In the genomic region with DNA sequence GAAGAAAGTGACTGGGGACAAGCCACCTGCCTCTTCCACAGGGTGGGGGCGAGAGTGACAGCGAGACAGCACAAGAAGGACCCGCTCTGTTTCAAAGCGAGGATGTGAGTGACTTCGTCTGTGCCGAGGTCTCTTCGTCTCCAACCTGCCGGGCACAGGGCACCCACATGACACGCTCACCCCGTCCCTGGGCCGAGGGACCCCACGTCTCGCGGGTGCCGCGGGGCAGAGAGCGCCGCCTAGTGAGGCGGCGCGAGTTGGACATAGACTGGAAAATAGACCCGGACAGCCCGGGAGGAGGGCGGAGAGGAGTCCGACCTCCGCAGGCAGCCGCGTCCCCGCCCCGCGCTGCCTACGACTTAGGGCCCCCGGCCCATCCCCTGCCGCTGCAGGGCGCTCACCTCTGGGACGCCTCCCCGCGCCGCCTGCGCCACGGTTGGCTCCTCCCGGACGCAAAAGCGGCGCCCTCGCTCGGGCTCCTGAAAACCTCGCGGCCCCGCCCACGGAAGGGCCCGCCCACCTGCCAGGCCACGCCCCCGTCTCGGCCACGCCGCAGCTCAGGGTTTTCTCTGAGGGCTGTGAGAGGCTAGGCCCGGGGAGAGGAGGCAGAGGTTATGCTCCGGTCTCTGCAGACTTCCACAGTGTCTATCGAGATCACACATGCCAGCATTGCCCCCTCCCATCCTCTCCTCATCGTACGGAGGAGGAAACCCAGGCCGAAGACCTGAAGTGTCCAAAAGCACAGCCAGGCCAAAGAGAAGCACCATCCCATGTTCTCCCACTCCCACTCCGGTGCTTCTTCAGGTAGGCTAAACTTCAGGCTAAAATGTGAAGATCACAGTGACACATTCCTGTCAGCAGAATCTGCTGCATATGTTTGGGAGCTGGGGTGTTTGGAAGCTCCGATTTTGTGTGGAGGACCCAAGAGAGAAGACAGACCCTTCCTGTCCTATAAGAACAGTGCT, we compare ENCODE assay signal across 8 cellular contexts.
DNase-seq lines count a peak whose midpoint lies in the region; ATAC-seq and TF ChIP-seq lines count a peak whose summit lies in the region.

A gene with protein sequence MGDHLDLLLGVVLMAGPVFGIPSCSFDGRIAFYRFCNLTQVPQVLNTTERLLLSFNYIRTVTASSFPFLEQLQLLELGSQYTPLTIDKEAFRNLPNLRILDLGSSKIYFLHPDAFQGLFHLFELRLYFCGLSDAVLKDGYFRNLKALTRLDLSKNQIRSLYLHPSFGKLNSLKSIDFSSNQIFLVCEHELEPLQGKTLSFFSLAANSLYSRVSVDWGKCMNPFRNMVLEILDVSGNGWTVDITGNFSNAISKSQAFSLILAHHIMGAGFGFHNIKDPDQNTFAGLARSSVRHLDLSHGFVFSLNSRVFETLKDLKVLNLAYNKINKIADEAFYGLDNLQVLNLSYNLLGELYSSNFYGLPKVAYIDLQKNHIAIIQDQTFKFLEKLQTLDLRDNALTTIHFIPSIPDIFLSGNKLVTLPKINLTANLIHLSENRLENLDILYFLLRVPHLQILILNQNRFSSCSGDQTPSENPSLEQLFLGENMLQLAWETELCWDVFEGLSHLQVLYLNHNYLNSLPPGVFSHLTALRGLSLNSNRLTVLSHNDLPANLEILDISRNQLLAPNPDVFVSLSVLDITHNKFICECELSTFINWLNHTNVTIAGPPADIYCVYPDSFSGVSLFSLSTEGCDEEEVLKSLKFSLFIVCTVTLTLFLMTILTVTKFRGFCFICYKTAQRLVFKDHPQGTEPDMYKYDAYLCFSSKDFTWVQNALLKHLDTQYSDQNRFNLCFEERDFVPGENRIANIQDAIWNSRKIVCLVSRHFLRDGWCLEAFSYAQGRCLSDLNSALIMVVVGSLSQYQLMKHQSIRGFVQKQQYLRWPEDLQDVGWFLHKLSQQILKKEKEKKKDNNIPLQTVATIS (minus strand): TSS at position 454 of the 965 bp plus-strand sequence. CDS start 30,217 bp downstream, outside the sequence.

- H3K36me3 Mint-ChIP-seq in T-helper 1 cell treated with Interleukin-12 subunit alpha and Interleukin-12 subunit beta and Interleukin-4 antibody, amounts not matched to agents 30 μg/mL and 1 μg/mL, for 36 hours (ENCODE audit: low read depth) = no peaks in the 10 kb centered on the region

- peak; percentile 85 for ATAC-seq in HG02642 (IDR thresholded peaks at IDR 0.05; ENCODE audit: poor library complexity, unreplicated experiment)

- H3K4me1 Mint-ChIP-seq in T-helper 1 cell treated with Interleukin-12 subunit alpha and Interleukin-12 subunit beta and Interleukin-4 antibody, amounts not matched to agents 30 μg/mL and 1 μg/mL, for 36 hours (ENCODE audit: low read depth) = peaks cover 8% of the 10 kb centered on the region

- peak; percentile 33 for TF ChIP-seq CTCF in GM12873 (IDR thresholded peaks at IDR 0.05; ENCODE audit: insufficient read depth, low read depth, low read length, missing control alignments)

- H3K27ac Mint-ChIP-seq in T-helper 1 cell treated with Interleukin-12 subunit alpha and Interleukin-12 subunit beta and Interleukin-4 antibody, amounts not matched to agents 30 μg/mL and 1 μg/mL, for 36 hours = no peak within 1 kb of the TSS

- peaks cover 13% of the 10 kb centered on the region for H3K27me3 Mint-ChIP-seq in T-helper 1 cell treated with Interleukin-12 subunit alpha and Interleukin-12 subunit beta and Interleukin-4 antibody, amounts not matched to agents 30 μg/mL and 1 μg/mL, for 36 hours (ENCODE audit: low read depth)

- DNase-seq in NCI-H1105 (lab: John Stamatoyannopoulos, UW) = peak; percentile 86
- peak; percentile 22 for DNase-seq in amniotic epithelial cell (ENCODE audit: low read depth)
- DNase-seq in hepatic stellate cell (ENCODE audit: low spot score) = peak; percentile 63
- DNase-seq in retina = peak; percentile 89
- no peak for DNase-seq in NK-92 treated with Interleukin-12 subunit alpha and Interleukin-12 subunit beta, amount 100 ng/mL, for 24 hours (lab: John Stamatoyannopoulos, UW)

- H3K4me3 Mint-ChIP-seq in T-helper 1 cell treated with Interleukin-12 subunit alpha and Interleukin-12 subunit beta and Interleukin-4 antibody, amounts not matched to agents 30 μg/mL and 1 μg/mL, for 36 hours = peak within 1 kb of the TSS; percentile 52

- H3K9me3 Mint-ChIP-seq in T-helper 1 cell treated with Interleukin-12 subunit alpha and Interleukin-12 subunit beta and Interleukin-4 antibody, amounts not matched to agents 30 μg/mL and 1 μg/mL, for 36 hours = peaks cover 15% of the 10 kb centered on the region
